Comparison of ENCODE assay signal across 20 cellular contexts in the genomic region with DNA sequence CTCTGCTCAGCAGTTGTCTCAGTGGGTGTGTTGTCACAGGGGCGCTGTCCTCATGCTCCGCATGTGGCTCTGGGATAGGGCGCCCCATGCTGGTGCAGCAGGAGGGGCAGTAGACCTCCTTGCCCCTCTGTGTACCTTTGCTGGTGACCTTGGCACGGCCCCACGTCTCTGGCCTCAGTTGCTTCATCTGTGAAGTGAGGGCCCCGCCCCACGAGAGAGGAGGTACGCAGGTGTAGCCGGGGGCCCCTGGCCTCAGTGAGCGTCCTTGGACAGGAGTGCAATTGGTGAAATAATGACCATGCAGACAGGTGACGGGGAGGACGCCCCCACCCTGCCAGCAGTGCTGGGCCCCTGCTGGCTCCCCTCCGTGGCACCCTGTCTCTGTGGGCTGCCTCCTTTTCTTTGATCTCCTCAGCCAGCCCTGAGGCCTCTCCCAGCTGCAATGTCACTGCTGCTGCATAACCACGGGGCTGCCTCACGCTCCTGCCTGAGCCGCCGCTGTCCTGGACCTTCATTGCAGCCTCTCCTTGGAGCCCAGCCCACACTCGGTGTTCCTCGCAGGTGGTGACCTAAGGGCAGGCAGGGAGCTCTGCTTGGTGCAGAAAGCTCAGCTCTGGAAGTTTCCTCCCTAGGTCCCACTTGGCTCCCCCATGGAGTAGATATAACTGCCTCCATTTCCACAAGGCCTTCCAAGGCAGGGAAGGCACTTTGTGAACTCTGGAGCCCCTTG. TPM values are rescaled to one million over a fixed set of nuclear protein-coding genes. Genes with fewer than 3 reads are reported as not detected.
DNase-seq lines count a peak whose midpoint lies in the region; ATAC-seq and TF ChIP-seq lines count a peak whose summit lies in the region.
"Had no signal": no experiment of that assay in that cellular context is flagged by ENCODE, and none has a peak within 500 bp of the region (broad histone marks: within the 10 kb centered on the region; RNA-seq: fewer than 3 reads in every experiment).

No MANE protein-coding gene starts in this region.

- peak in 1 of 2 experiments; percentile 38; a peak in 2 of 4 replicates for TF ChIP-seq CTCF in GM23338 (conservative IDR thresholded peaks at IDR 0.05; ENCODE audit: low read depth in 2 of 2)

- 0 out of 2 replicates have a peak, but pooled peaks cover under 1% of the 10 kb centered on the region for H3K4me1 ChIP-seq in GM23338 (ENCODE audit: insufficient read depth)
- H3K4me1 ChIP-seq: BLaER1 treated with 17β-estradiol and CSF1 and Interleukin-3, amounts not matched to agents 10 nM and 100 nM had no signal

- ATAC-seq in GM23338 (peak; percentile 24; the same call in 2 of the 3 replicates), HG03571 (IDR thresholded peaks at IDR 0.05; ENCODE audit: unreplicated experiment) (no peak), HG03039 (IDR thresholded peaks at IDR 0.05; ENCODE audit: unreplicated experiment) (no peak)
- ATAC-seq: HCT116 had no signal

- 0 out of 2 replicates have a peak, but pooled peaks cover 2% of the 10 kb centered on the region for H3K79me2 ChIP-seq in GM23338 (replicated peaks; ENCODE audit: insufficient read depth)

- no peaks in the 10 kb centered on the region for H3K27me3 Mint-ChIP-seq in activated CD4-positive, alpha-beta memory T cell treated with anti-CD3 and anti-CD28 coated beads for 36 hours
- no peaks in the 10 kb centered on the region for H3K27me3 Mint-ChIP-seq in activated CD4-positive, alpha-beta memory T cell treated with anti-CD3 and anti-CD28 coated beads, Interleukin-2, amount 10 ng/mL, durations not matched to agents 7 days and 5 days
- H3K27me3 Mint-ChIP-seq in GM23338 (ENCODE audit: insufficient read depth, low read depth, poor library complexity): peaks cover 3% of the 10 kb centered on the region

- H3K27me3 ChIP-seq in GM23338 (ENCODE audit: insufficient read depth) (no peaks in the 10 kb centered on the region), layer of hippocampus (ENCODE audit: control insufficient read depth, insufficient read depth, low read length) (no peaks in the 10 kb centered on the region)
- H3K27me3 ChIP-seq: BLaER1 treated with 17β-estradiol and CSF1 and Interleukin-3, amounts not matched to agents 10 nM and 100 nM had no signal

- H3K4me1 Mint-ChIP-seq in activated CD4-positive, alpha-beta memory T cell treated with anti-CD3 and anti-CD28 coated beads for 36 hours (ENCODE audit: low read depth): no peaks in the 10 kb centered on the region
- H3K4me1 Mint-ChIP-seq in activated CD4-positive, alpha-beta memory T cell treated with anti-CD3 and anti-CD28 coated beads, Interleukin-2, amount 10 ng/mL, durations not matched to agents 7 days and 5 days: no peaks in the 10 kb centered on the region
- H3K4me1 Mint-ChIP-seq in GM23338: peaks cover under 1% of the 10 kb centered on the region; the same call in 1 of the 3 replicates

- no peaks in the 10 kb centered on the region; the same call in 1 of the 2 replicates for H4K20me1 ChIP-seq in GM23338 (replicated peaks; ENCODE audit: insufficient read depth)

- H3K9me3 Mint-ChIP-seq in activated CD4-positive, alpha-beta memory T cell treated with anti-CD3 and anti-CD28 coated beads for 36 hours: peaks cover 17% of the 10 kb centered on the region
- H3K9me3 Mint-ChIP-seq in activated CD4-positive, alpha-beta memory T cell treated with anti-CD3 and anti-CD28 coated beads, Interleukin-2, amount 10 ng/mL, durations not matched to agents 7 days and 5 days: peaks cover 6% of the 10 kb centered on the region
- H3K9me3 Mint-ChIP-seq in GM23338: peaks cover 16% of the 10 kb centered on the region

- no peaks in the 10 kb centered on the region for H3F3A ChIP-seq in GM23338 (replicated peaks; ENCODE audit: low read depth)

- H3K36me3 Mint-ChIP-seq in activated CD4-positive, alpha-beta memory T cell treated with anti-CD3 and anti-CD28 coated beads for 36 hours: peaks cover 42% of the 10 kb centered on the region
- peaks cover 35% of the 10 kb centered on the region for H3K36me3 Mint-ChIP-seq in activated CD4-positive, alpha-beta memory T cell treated with anti-CD3 and anti-CD28 coated beads, Interleukin-2, amount 10 ng/mL, durations not matched to agents 7 days and 5 days (ENCODE audit: low read depth)
- H3K36me3 Mint-ChIP-seq in GM23338 (ENCODE audit: low read depth): peaks cover 32% of the 10 kb centered on the region

- 0 out of 2 replicates have a peak, but pooled peaks cover 5% of the 10 kb centered on the region for H3K9me2 ChIP-seq in GM23338 (ENCODE audit: insufficient read depth)

- intact Hi-C loops in activated CD4-positive, alpha-beta memory T cell treated with anti-CD3 and anti-CD28 coated beads for 36 hours (cut with micrococcal nuclease): no loop called here

- no peak overlapping the region for H2AFZ ChIP-seq in GM23338

- CTCF ChIA-PET in activated CD4-positive, alpha-beta memory T cell treated with anti-CD3 and anti-CD28 coated beads for 36 hours (lab: Charles Lee): no interaction called here
- CTCF ChIA-PET in activated CD4-positive, alpha-beta memory T cell treated with anti-CD3 and anti-CD28 coated beads, Interleukin-2, amount 10 ng/mL, durations not matched to agents 7 days and 5 days (lab: Charles Lee): no interaction called here

- H3K4me2 ChIP-seq in GM23338: no peak overlapping the region
- H3K4me2 ChIP-seq: BLaER1 treated with 17β-estradiol and CSF1 and Interleukin-3, amounts not matched to agents 10 nM and 100 nM had no signal

- peak; percentile 7 for DNase-seq in activated CD4-positive, alpha-beta memory T cell treated with anti-CD3 and anti-CD28 coated beads for 36 hours
- no peak for DNase-seq in activated CD4-positive, alpha-beta memory T cell treated with anti-CD3 and anti-CD28 coated beads, Interleukin-2, amount 10 ng/mL, durations not matched to agents 7 days and 5 days
- DNase-seq in GM23338 (ENCODE audit: low spot score) (no peak), NCI-H69 (lab: John Stamatoyannopoulos, UW) (no peak)
- DNase-seq in stimulated activated CD8-positive, alpha-beta memory T cell treated with anti-CD3 and anti-CD28 coated beads, Interleukin-4, amount 100 ng/mL, for 48 hours: peak; percentile 20
- DNase-seq: COR-L47; KBM-7; NCI-H1048; NCI-H2107; NCI-H226; NCI-H526; NK-92 treated with Interleukin-12 subunit alpha and Interleukin-12 subunit beta, amount 100 ng/mL, for 24 hours; OCI-M1 had no signal

- H3K4me3 Mint-ChIP-seq in activated CD4-positive, alpha-beta memory T cell treated with anti-CD3 and anti-CD28 coated beads for 36 hours: no peak overlapping the region
- no peak overlapping the region for H3K4me3 Mint-ChIP-seq in activated CD4-positive, alpha-beta memory T cell treated with anti-CD3 and anti-CD28 coated beads, Interleukin-2, amount 10 ng/mL, durations not matched to agents 7 days and 5 days
- no peak overlapping the region for H3K4me3 Mint-ChIP-seq in GM23338

- H3K4me3 ChIP-seq in GM23338: no peak overlapping the region
- H3K4me3 ChIP-seq: BLaER1 treated with 17β-estradiol and CSF1 and Interleukin-3, amounts not matched to agents 10 nM and 100 nM had no signal

- H3K27ac ChIP-seq in GM23338 (ENCODE audit: low read depth) (no peak overlapping the region), layer of hippocampus (ENCODE audit: low read depth, low read length) (peak overlapping the region; percentile 56)
- H3K27ac ChIP-seq: 22Rv1; BLaER1 treated with 17β-estradiol and CSF1 and Interleukin-3, amounts not matched to agents 10 nM and 100 nM; RWPE1 had no signal

- POLR2A ChIA-PET in activated CD4-positive, alpha-beta memory T cell treated with anti-CD3 and anti-CD28 coated beads for 36 hours (lab: Charles Lee): no interaction called here
- POLR2A ChIA-PET in activated CD4-positive, alpha-beta memory T cell treated with anti-CD3 and anti-CD28 coated beads, Interleukin-2, amount 10 ng/mL, durations not matched to agents 7 days and 5 days (lab: Charles Lee): no interaction called here

- no peak overlapping the region for H3K27ac Mint-ChIP-seq in activated CD4-positive, alpha-beta memory T cell treated with anti-CD3 and anti-CD28 coated beads for 36 hours
- H3K27ac Mint-ChIP-seq in activated CD4-positive, alpha-beta memory T cell treated with anti-CD3 and anti-CD28 coated beads, Interleukin-2, amount 10 ng/mL, durations not matched to agents 7 days and 5 days: no peak overlapping the region
- H3K27ac Mint-ChIP-seq in GM23338: no peak overlapping the region

- peaks cover 11% of the 10 kb centered on the region for H3K36me3 ChIP-seq in GM23338 (ENCODE audit: insufficient read depth)

RNA-seq across cellular contexts. Expression of a gene that starts 57.3 kb away (rescaled TPM):
- total RNA-seq in activated CD4-positive, alpha-beta memory T cell treated with anti-CD3 and anti-CD28 coated beads for 36 hours: 10 to 100 TPM; 16.0 to 16.2 TPM
- 10 to 100 TPM; 25.5 to 26.8 TPM for total RNA-seq in activated CD4-positive, alpha-beta memory T cell treated with anti-CD3 and anti-CD28 coated beads, Interleukin-2, amount 10 ng/mL, durations not matched to agents 7 days and 5 days
- 8.9 and 11.8 TPM in 2 replicates for total RNA-seq in GM23338 (2014; rRNA removed; shearing (Covaris generic))
- polyA plus RNA-seq in GM23338 (2016; fragmentation: Nextera tagmentation; extraction: Ambion mirVana): 4.3 and 5.0 TPM in 2 replicates

Comparison
In these comparisons a context has a peak if more than half of its experiments do, and no peak if none do; other contexts are left out.
1. DNase-seq: peak in activated CD4-positive, alpha-beta memory T cell treated with anti-CD3 and anti-CD28 coated beads for 36 hours (single experiment) and stimulated activated CD8-positive, alpha-beta memory T cell treated with anti-CD3 and anti-CD28 coated beads, Interleukin-4, amount 100 ng/mL, for 48 hours (single experiment); none in activated CD4-positive, alpha-beta memory T cell treated with anti-CD3 and anti-CD28 coated beads, Interleukin-2, amount 10 ng/mL, durations not matched to agents 7 days and 5 days (single experiment), GM23338 (single experiment) and NCI-H69 (single experiment).